1 cellular context compared by ENCODE assay signal in the genomic region with DNA sequence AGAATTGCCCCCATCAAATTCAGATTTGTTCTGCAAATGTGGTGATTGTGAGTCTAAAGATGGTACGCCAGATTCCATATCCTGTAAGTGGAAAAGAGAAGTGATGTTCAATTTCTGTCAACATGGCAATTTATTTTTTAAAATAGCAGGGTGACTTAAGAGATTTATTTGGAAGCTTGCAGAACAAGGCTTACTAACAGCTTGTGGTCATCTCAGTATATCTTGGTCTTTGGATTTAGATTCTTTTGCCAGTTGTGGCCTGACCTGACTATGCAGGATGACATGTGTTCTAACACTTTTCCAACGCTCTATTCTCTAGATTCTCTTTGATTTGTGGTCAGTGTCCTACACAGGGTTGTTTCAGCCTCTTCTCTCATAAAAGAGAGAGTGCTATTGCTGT.
TF ChIP-seq lines count a peak whose summit lies in the region.

No MANE protein-coding gene starts in this region.

TF ChIP-seq in GM23338, 12 proteins besides CTCF, POLR2A, EP300 and RAD21 (continued from another document):
- TF ChIP-seq, protein P1, sequence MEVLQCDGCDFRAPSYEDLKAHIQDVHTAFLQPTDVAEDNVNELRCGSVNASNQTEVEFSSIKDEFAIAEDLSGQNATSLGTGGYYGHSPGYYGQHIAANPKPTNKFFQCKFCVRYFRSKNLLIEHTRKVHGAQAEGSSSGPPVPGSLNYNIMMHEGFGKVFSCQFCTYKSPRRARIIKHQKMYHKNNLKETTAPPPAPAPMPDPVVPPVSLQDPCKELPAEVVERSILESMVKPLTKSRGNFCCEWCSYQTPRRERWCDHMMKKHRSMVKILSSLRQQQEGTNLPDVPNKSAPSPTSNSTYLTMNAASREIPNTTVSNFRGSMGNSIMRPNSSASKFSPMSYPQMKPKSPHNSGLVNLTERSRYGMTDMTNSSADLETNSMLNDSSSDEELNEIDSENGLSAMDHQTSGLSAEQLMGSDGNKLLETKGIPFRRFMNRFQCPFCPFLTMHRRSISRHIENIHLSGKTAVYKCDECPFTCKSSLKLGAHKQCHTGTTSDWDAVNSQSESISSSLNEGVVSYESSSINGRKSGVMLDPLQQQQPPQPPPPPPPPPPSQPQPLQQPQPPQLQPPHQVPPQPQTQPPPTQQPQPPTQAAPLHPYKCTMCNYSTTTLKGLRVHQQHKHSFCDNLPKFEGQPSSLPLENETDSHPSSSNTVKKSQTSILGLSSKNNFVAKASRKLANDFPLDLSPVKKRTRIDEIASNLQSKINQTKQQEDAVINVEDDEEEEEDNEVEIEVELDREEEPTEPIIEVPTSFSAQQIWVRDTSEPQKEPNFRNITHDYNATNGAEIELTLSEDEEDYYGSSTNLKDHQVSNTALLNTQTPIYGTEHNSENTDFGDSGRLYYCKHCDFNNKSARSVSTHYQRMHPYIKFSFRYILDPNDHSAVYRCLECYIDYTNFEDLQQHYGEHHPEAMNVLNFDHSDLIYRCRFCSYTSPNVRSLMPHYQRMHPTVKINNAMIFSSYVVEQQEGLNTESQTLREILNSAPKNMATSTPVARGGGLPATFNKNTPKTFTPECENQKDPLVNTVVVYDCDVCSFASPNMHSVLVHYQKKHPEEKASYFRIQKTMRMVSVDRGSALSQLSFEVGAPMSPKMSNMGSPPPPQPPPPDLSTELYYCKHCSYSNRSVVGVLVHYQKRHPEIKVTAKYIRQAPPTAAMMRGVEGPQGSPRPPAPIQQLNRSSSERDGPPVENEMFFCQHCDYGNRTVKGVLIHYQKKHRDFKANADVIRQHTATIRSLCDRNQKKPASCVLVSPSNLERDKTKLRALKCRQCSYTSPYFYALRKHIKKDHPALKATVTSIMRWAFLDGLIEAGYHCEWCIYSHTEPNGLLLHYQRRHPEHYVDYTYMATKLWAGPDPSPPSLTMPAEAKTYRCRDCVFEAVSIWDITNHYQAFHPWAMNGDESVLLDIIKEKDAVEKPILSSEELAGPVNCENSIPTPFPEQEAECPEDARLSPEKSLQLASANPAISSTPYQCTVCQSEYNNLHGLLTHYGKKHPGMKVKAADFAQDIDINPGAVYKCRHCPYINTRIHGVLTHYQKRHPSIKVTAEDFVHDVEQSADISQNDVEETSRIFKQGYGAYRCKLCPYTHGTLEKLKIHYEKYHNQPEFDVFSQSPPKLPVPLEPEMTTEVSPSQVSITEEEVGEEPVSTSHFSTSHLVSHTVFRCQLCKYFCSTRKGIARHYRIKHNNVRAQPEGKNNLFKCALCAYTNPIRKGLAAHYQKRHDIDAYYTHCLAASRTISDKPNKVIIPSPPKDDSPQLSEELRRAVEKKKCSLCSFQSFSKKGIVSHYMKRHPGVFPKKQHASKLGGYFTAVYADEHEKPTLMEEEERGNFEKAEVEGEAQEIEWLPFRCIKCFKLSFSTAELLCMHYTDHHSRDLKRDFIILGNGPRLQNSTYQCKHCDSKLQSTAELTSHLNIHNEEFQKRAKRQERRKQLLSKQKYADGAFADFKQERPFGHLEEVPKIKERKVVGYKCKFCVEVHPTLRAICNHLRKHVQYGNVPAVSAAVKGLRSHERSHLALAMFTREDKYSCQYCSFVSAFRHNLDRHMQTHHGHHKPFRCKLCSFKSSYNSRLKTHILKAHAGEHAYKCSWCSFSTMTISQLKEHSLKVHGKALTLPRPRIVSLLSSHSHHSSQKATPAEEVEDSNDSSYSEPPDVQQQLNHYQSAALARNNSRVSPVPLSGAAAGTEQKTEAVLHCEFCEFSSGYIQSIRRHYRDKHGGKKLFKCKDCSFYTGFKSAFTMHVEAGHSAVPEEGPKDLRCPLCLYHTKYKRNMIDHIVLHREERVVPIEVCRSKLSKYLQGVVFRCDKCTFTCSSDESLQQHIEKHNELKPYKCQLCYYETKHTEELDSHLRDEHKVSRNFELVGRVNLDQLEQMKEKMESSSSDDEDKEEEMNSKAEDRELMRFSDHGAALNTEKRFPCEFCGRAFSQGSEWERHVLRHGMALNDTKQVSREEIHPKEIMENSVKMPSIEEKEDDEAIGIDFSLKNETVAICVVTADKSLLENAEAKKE (CRISPR knock-in tag; IDR thresholded peaks at IDR 0.05) = no peak
- TF ChIP-seq STAT1 (IDR thresholded peaks at IDR 0.05; ENCODE audit: unreplicated experiment) = no peak
